22 cellular contexts compared by ENCODE assay signal in the genomic region with DNA sequence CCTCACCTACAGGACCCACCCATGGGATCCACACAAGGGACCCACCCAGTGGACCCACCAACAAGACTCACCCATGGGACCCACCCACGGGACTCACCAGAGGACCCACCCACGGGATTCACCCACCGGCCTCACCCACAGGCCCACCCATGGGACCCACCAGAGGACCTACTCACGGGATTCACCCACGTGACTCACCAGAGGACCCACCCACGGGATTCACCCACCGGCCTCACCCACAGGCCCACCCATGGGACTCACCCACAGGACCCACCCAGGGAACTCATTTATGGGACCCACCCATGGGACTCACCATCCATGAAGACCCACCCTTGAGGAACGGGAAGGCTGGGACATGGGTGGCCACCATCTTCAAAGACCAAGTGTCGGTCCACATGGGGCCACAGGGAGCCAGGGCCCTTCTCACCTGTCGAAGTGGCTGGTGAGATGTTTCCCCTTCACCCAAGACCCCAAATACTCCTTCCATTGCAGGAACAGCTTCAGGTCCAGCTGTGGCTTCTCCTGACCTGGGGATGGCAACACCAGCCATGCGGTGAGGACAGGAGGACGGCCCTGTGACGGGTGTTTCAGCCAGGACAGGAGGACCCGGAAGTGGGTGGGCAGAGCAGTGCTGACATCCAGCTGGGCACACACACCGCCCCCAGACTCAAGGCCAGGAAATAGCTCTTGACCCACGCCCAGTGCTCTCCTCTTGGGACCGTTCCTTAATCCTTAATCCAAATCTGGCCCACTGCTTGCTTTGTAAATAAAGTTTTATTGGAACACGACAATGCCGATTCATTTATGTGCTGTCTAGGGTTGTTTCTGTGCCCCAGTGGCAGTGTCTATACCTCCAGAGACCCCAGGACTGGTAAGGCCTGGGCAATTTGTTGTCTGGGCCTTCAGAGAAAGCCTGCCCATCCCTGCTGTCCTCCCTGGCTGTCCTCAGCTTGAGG.
"Had no signal": no experiment of that assay in that cellular context is flagged by ENCODE, and none has a peak within 500 bp of the region (broad histone marks: within the 10 kb centered on the region; RNA-seq: fewer than 3 reads in every experiment).

No MANE protein-coding gene starts in this region.

- DNase-seq: activated CD4-positive, alpha-beta memory T cell treated with anti-CD3 and anti-CD28 coated beads, Interleukin-2, amount 10 ng/mL, durations not matched to agents 7 days and 5 days; activated CD4-positive, alpha-beta T cell treated with anti-CD3 and anti-CD28 coated beads, Interleukin-2, amount 10 ng/mL, durations not matched to agents 24 days and 14 days; activated CD4-positive, CD25-positive, alpha-beta regulatory T cell treated with anti-CD3 and anti-CD28 coated beads, Interleukin-2, amount 50 U/mL, for 72 hours; activated gamma-delta T cell; activated naive CD8-positive, alpha-beta T cell treated with anti-CD3 and anti-CD28 coated beads, Interleukin-2, amount 10 ng/mL, durations not matched to agents 7 days and 5 days; brain microvascular endothelial cell; endodermal cell; foreskin keratinocyte; left cardiac atrium; left ventricle myocardium superior; nephron progenitor cell; nucleus accumbens; stimulated activated naive CD4-positive, alpha-beta T cell; T-helper 2 cell had no signal

- H3K9me3 ChIP-seq: esophagus muscularis mucosa, mucosa of descending colon, right atrium auricular region, tibial nerve had no signal

- H3K4me1 ChIP-seq: esophagus muscularis mucosa, foreskin keratinocyte, parathyroid adenoma, right atrium auricular region, tibial nerve had no signal

- H3K27ac Mint-ChIP-seq: activated CD4-positive, alpha-beta memory T cell treated with anti-CD3 and anti-CD28 coated beads, Interleukin-2, amount 10 ng/mL, durations not matched to agents 7 days and 5 days; activated CD4-positive, alpha-beta T cell treated with anti-CD3 and anti-CD28 coated beads, Interleukin-2, amount 10 ng/mL, durations not matched to agents 24 days and 14 days; activated naive CD4-positive, alpha-beta T cell treated with anti-CD3 and anti-CD28 coated beads, Interleukin-2, amount 10 ng/mL, durations not matched to agents 7 days and 5 days; activated naive CD8-positive, alpha-beta T cell treated with anti-CD3 and anti-CD28 coated beads, Interleukin-2, amount 10 ng/mL, durations not matched to agents 7 days and 5 days; endodermal cell had no signal

- H3K4me2 ChIP-seq: smooth muscle cell had no signal

- H3K9me3 Mint-ChIP-seq: activated CD4-positive, alpha-beta memory T cell treated with anti-CD3 and anti-CD28 coated beads, Interleukin-2, amount 10 ng/mL, durations not matched to agents 7 days and 5 days; activated CD4-positive, alpha-beta T cell treated with anti-CD3 and anti-CD28 coated beads, Interleukin-2, amount 10 ng/mL, durations not matched to agents 24 days and 14 days; activated naive CD4-positive, alpha-beta T cell treated with anti-CD3 and anti-CD28 coated beads, Interleukin-2, amount 10 ng/mL, durations not matched to agents 7 days and 5 days; activated naive CD8-positive, alpha-beta T cell treated with anti-CD3 and anti-CD28 coated beads, Interleukin-2, amount 10 ng/mL, durations not matched to agents 7 days and 5 days; endodermal cell; nephron progenitor cell had no signal

- H2AFZ ChIP-seq: parathyroid adenoma had no signal

- ATAC-seq: foreskin keratinocyte, left cardiac atrium, left ventricle myocardium superior, mucosa of descending colon, SK-N-SH treated with all-trans-retinoic acid at 6 μM for 48 hours had no signal

- H3K36me3 Mint-ChIP-seq: activated naive CD4-positive, alpha-beta T cell treated with anti-CD3 and anti-CD28 coated beads, Interleukin-2, amount 10 ng/mL, durations not matched to agents 7 days and 5 days; activated naive CD8-positive, alpha-beta T cell treated with anti-CD3 and anti-CD28 coated beads, Interleukin-2, amount 10 ng/mL, durations not matched to agents 7 days and 5 days had no signal

- H3K36me3 ChIP-seq: brain microvascular endothelial cell, esophagus muscularis mucosa, right atrium auricular region, tibial nerve had no signal

- H3K27me3 ChIP-seq: brain microvascular endothelial cell, foreskin keratinocyte, right atrium auricular region, tibial nerve had no signal

- H3K4me3 Mint-ChIP-seq: activated CD4-positive, alpha-beta memory T cell treated with anti-CD3 and anti-CD28 coated beads, Interleukin-2, amount 10 ng/mL, durations not matched to agents 7 days and 5 days; activated CD4-positive, alpha-beta T cell treated with anti-CD3 and anti-CD28 coated beads, Interleukin-2, amount 10 ng/mL, durations not matched to agents 24 days and 14 days; activated naive CD4-positive, alpha-beta T cell treated with anti-CD3 and anti-CD28 coated beads, Interleukin-2, amount 10 ng/mL, durations not matched to agents 7 days and 5 days; activated naive CD8-positive, alpha-beta T cell treated with anti-CD3 and anti-CD28 coated beads, Interleukin-2, amount 10 ng/mL, durations not matched to agents 7 days and 5 days; endodermal cell; nephron progenitor cell had no signal

- H3K4me1 Mint-ChIP-seq: activated CD4-positive, alpha-beta memory T cell treated with anti-CD3 and anti-CD28 coated beads, Interleukin-2, amount 10 ng/mL, durations not matched to agents 7 days and 5 days; activated CD4-positive, alpha-beta T cell treated with anti-CD3 and anti-CD28 coated beads, Interleukin-2, amount 10 ng/mL, durations not matched to agents 24 days and 14 days; activated naive CD4-positive, alpha-beta T cell treated with anti-CD3 and anti-CD28 coated beads, Interleukin-2, amount 10 ng/mL, durations not matched to agents 7 days and 5 days; activated naive CD8-positive, alpha-beta T cell treated with anti-CD3 and anti-CD28 coated beads, Interleukin-2, amount 10 ng/mL, durations not matched to agents 7 days and 5 days had no signal

- H3K27ac ChIP-seq: brain microvascular endothelial cell, esophagus muscularis mucosa, foreskin keratinocyte, parathyroid adenoma, right atrium auricular region, tibial nerve had no signal

- H3K9ac ChIP-seq: parathyroid adenoma had no signal

- H3K27me3 Mint-ChIP-seq: activated CD4-positive, alpha-beta memory T cell treated with anti-CD3 and anti-CD28 coated beads, Interleukin-2, amount 10 ng/mL, durations not matched to agents 7 days and 5 days; activated CD4-positive, alpha-beta T cell treated with anti-CD3 and anti-CD28 coated beads, Interleukin-2, amount 10 ng/mL, durations not matched to agents 24 days and 14 days; activated naive CD4-positive, alpha-beta T cell treated with anti-CD3 and anti-CD28 coated beads, Interleukin-2, amount 10 ng/mL, durations not matched to agents 7 days and 5 days; activated naive CD8-positive, alpha-beta T cell treated with anti-CD3 and anti-CD28 coated beads, Interleukin-2, amount 10 ng/mL, durations not matched to agents 7 days and 5 days had no signal

- H3K4me3 ChIP-seq: esophagus muscularis mucosa, mucosa of descending colon, right atrium auricular region, smooth muscle cell, tibial nerve had no signal
